ENCODE assay signal across 26 cellular contexts in the genomic region with DNA sequence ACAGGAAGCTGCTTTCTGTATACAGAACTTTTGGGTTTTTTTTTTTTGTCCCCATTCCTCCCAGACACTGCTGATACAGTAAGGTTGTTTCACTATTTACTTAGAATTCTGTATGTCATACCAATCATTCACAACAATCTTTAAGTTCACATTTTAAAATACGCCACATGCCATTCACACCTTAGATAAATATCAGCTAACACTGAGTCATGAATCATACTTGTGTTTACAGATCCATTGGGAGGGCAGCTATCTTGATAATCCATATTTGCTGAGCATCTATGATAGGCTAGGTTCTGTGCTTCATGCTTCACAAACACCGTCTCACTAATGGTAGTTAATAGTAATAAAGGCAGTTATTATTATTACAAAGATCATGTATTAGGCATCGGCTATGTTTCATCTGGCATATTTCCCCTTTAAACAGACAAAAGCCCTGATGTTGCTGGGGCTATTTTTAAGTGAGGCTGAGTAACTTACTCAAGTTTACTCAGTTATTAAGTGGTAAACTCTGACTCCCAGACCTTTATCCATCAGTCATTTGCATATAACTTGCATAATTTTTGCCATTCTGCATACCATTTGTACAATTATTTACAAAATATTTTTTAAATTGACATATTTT.
DNase-seq lines count a peak whose midpoint lies in the region; ATAC-seq, FAIRE-seq and TF ChIP-seq lines count a peak whose summit lies in the region.
"Had no signal": no experiment of that assay in that cellular context is flagged by ENCODE, and none has a peak within 500 bp of the region (broad histone marks: within the 10 kb centered on the region; RNA-seq: fewer than 3 reads in every experiment).

No MANE protein-coding gene starts in this region.

- H4K20me1 ChIP-seq in PC-9 (ENCODE audit: insufficient read depth) (no peaks in the 10 kb centered on the region), hepatocyte (ENCODE audit: insufficient read depth, poor library complexity, severe bottlenecking) (no peaks in the 10 kb centered on the region)

- no peak overlapping the region for H2AFZ ChIP-seq in PC-9
- no peak overlapping the region for H2AFZ ChIP-seq in hepatocyte

- H3K9me3 ChIP-seq in A549, result peaks cover 3% of the 10 kb centered on the region
- no peaks in the 10 kb centered on the region for H3K9me3 ChIP-seq in HEK293 (ENCODE audit: control insufficient read depth, insufficient read depth, low read depth, low read length)
- no peaks in the 10 kb centered on the region for H3K9me3 ChIP-seq in PC-9 (ENCODE audit: insufficient read depth, low read depth)
- no peaks in the 10 kb centered on the region for H3K9me3 ChIP-seq in hepatocyte (ENCODE audit: low read depth)
- H3K9me3 ChIP-seq: lower lobe of right lung, prostate gland, sigmoid colon, stomach, thyroid gland had no signal

- peak; percentile 44 to 60 for TF ChIP-seq RAD21 in A549 (conservative IDR thresholded peaks at IDR 0.05 in 1 of 2, IDR thresholded peaks at IDR 0.05 in 1 of 2)

- no peaks in the 10 kb centered on the region for H3K27me3 ChIP-seq in PC-9 (ENCODE audit: insufficient read depth, low read depth)
- H3K27me3 ChIP-seq in hepatocyte, result no peaks in the 10 kb centered on the region
- H3K27me3 ChIP-seq: sigmoid colon, stomach, thyroid gland had no signal

- peaks cover 15% of the 10 kb centered on the region for H3F3A ChIP-seq in PC-9 (ENCODE audit: insufficient read depth, low read depth)

- peak overlapping the region; percentile 60 to 71 for H3K27ac ChIP-seq in A549
- H3K27ac ChIP-seq in HEK293 (ENCODE audit: extremely low read depth, low read depth, low read length), result no peak overlapping the region
- H3K27ac ChIP-seq in PC-9, result peak overlapping the region; percentile 58
- H3K27ac ChIP-seq in hepatocyte, result peak overlapping the region; percentile 45
- H3K27ac ChIP-seq: HL-60, lower lobe of right lung, prostate gland, sigmoid colon, stomach, thyroid gland had no signal

- intact Hi-C loops in PC-9 (cut with micrococcal nuclease; ENCODE audit: unreplicated experiment), result loop anchor here (1.0 to 10.0 kb wide), 3 partner anchors 63 to 415 kb away; no protein-coding TSS in a partner anchor

- H3K9me2 ChIP-seq in PC-9 (ENCODE audit: insufficient read depth) (no peaks in the 10 kb centered on the region), hepatocyte (replicated peaks; ENCODE audit: insufficient read depth) (no peaks in the 10 kb centered on the region)

- DNase-seq in A549 (ENCODE audit: low read depth in 1 of 2, low spot score in 1 of 2) (peak; percentile 58 to 90), PC-9 (peak in 1 of 2 experiments; percentile 97), hepatocyte (ENCODE audit: low spot score) (no peak), NCI-H524 (lab: John Stamatoyannopoulos, UW) (no peak), erythroblast (lab: John Stamatoyannopoulos, UW) (no peak), NCI-H2227 (lab: John Stamatoyannopoulos, UW; ENCODE audit: unreplicated experiment) (no peak)
- DNase-seq: activated CD4-positive, alpha-beta T cell treated with anti-CD3 and anti-CD28 coated beads, Interleukin-2, amount 50 U/mL, for 4 hours; activated T-cell treated with anti-CD3 and anti-CD28 coated beads, Interleukin-2, amount 50 U/mL, for 72 hours; kidney glomerular epithelial cell; lower lobe of right lung; NCI-H1092; NCI-H2029 treated with DMSO at 0.1 percent for 48 hours; occipital lobe; sigmoid colon; stimulated activated CD4-positive, alpha-beta T cell treated with anti-CD3 and anti-CD28 coated beads, Interleukin-4, amount 100 ng/mL, for 1 hour; stomach; T-helper 17 cell; thyroid gland had no signal

- CTCF ChIA-PET in A549 (lab: Yijun Ruan, JAX) (no interaction called here), HEK293 (lab: Yijun Ruan, JAX) (no interaction called here), PC-9 (lab: Charles Lee) (interaction anchor here (0.7 kb wide), 1 partner anchor 313 kb away, joined by 6 read pairs; no protein-coding TSS in a partner anchor)

- WGBS in A549 (ENCODE audit: missing lambda C conversion rate), result 0% methylated on average over 3 of the region's 3 CpGs
- WGBS in hepatocyte (ENCODE audit: low lambda C conversion rate, missing lambda C conversion rate), result 55% methylated on average over 3 of the region's 3 CpGs

- POLR2A ChIA-PET in A549 (lab: Yijun Ruan, JAX) (interaction anchor here (0.6 to 1.2 kb wide), 5 partner anchors 64 to 271 kb away, joined by 3 to 4 read pairs (median 3); no protein-coding TSS in a partner anchor), HEK293 (lab: Yijun Ruan, JAX) (interaction anchor here (0.6 kb wide), 1 partner anchor 35 kb away, joined by 5 read pairs; no protein-coding TSS in a partner anchor), PC-9 (lab: Charles Lee; ENCODE audit: unreplicated experiment) (no interaction called here)

- TF ChIP-seq POLR2A in A549 (IDR thresholded peaks at IDR 0.05; ENCODE audit: low read length), result no peak
- no peak for TF ChIP-seq POLR2A in erythroblast (IDR thresholded peaks at IDR 0.05; ENCODE audit: low read length)

- H3K36me3 ChIP-seq in HEK293 (ENCODE audit: control insufficient read depth in 2 of 2, insufficient read depth in 1 of 2, low read length in 2 of 2), result no peaks in the 10 kb centered on the region
- no peaks in the 10 kb centered on the region for H3K36me3 ChIP-seq in PC-9 (ENCODE audit: low read depth)
- H3K36me3 ChIP-seq in hepatocyte (replicated peaks; ENCODE audit: insufficient read depth, low read depth), result no peaks in the 10 kb centered on the region
- H3K36me3 ChIP-seq: lower lobe of right lung, prostate gland, sigmoid colon, stomach, thyroid gland had no signal

- H3K4me3 ChIP-seq in A549 (no peak overlapping the region), HEK293 (ENCODE audit: low read depth, low read length) (no peak overlapping the region), PC-9 (peak overlapping the region; percentile 17; the same call in 1 of the 2 replicates), hepatocyte (no peak overlapping the region)
- H3K4me3 ChIP-seq: lower lobe of right lung, prostate gland, sigmoid colon, stomach, thyroid gland had no signal

- TF ChIP-seq EP300 in A549 (IDR thresholded peaks at IDR 0.05), result peak; percentile 87 to 89

- ATAC-seq in A549 (peak; percentile 89 to 93), GM21576 (IDR thresholded peaks at IDR 0.05; ENCODE audit: unreplicated experiment) (no peak)
- ATAC-seq: activated CD4-positive, CD25-positive, alpha-beta regulatory T cell treated with anti-CD3 and anti-CD28 coated beads, Interleukin-2, amount 50 U/mL, for 24 hours; activated T-cell treated with anti-CD3 and anti-CD28 coated beads, Interleukin-2, amount 50 U/mL, for 72 hours; natural killer cell treated with Interleukin-12 subunit alpha and Interleukin-12 subunit beta and Interleukin-15 and Interleukin-18, amount 100 ng/mL, for 72 hours; SK-N-SH treated with all-trans-retinoic acid at 6 μM for 48 hours; T-helper 17 cell had no signal

- no peaks in the 10 kb centered on the region for H3K79me2 ChIP-seq in PC-9 (ENCODE audit: low read depth)
- no peaks in the 10 kb centered on the region for H3K79me2 ChIP-seq in hepatocyte

- no peak for TF ChIP-seq CTCF in A549 (IDR thresholded peaks at IDR 0.05)
- TF ChIP-seq CTCF in HEK293 (tag by site-specific recombination; IDR thresholded peaks at IDR 0.05), result no peak
- TF ChIP-seq CTCF in PC-9 (conservative IDR thresholded peaks at IDR 0.05), result no peak
- no peak for TF ChIP-seq CTCF in hepatocyte (IDR thresholded peaks at IDR 0.05; ENCODE audit: poor library complexity)

- H3K4me1 ChIP-seq in A549 (peaks cover 51% of the 10 kb centered on the region), HEK293 (ENCODE audit: control insufficient read depth, insufficient read depth, low read length) (peaks cover 6% of the 10 kb centered on the region; the same call in 1 of the 2 replicates), PC-9 (replicated peaks; ENCODE audit: insufficient read depth) (peaks cover 52% of the 10 kb centered on the region), hepatocyte (ENCODE audit: insufficient read depth) (no peaks in the 10 kb centered on the region)
- H3K4me1 ChIP-seq: lower lobe of right lung, prostate gland, sigmoid colon, thyroid gland had no signal

- TSS peak; percentile 97 for BruUV-seq in PC-9 (replicated peaks; lab: Mats Ljungman, UMichigan)

- H3K4me2 ChIP-seq in A549, result peak overlapping the region; percentile 75
- peak overlapping the region; percentile 62 for H3K4me2 ChIP-seq in PC-9
- no peak overlapping the region for H3K4me2 ChIP-seq in hepatocyte

- FAIRE-seq in A549 (lab: Jason Lieb, UNC), result peak; percentile 97
- FAIRE-seq: frontal cortex had no signal

TF ChIP-seq in A549, 52 proteins besides CTCF, POLR2A, EP300 and RAD21 (continues in another document):
- TF ChIP-seq CEBPB (IDR thresholded peaks at IDR 0.05), result peak in 1 of 2 experiments; percentile 82; a peak in 2 of 4 replicates
- TF ChIP-seq RARB (CRISPR knock-in tag; IDR thresholded peaks at IDR 0.05), result peak; percentile 84; the same call in 1 of the 2 replicates
- no peak for TF ChIP-seq TP53 (CRISPR knock-in tag; IDR thresholded peaks at IDR 0.05)
- TF ChIP-seq ELK1 (IDR thresholded peaks at IDR 0.05; ENCODE audit: low read depth, low read length), result no peak
- no peak for TF ChIP-seq EHMT2 (IDR thresholded peaks at IDR 0.05; ENCODE audit: low read depth)
- TF ChIP-seq NR3C1 (IDR thresholded peaks at IDR 0.05), result no peak

TF ChIP-seq in HEK293, 187 proteins besides CTCF, POLR2A, EP300 and RAD21 (continues in another document):
- 0 out of 2 replicates have a peak, but pooled peaks have one; percentile 13 for TF ChIP-seq ZNF18 (tag by site-specific recombination; IDR thresholded peaks at IDR 0.05)
- TF ChIP-seq ZNF140 (tag by site-specific recombination; IDR thresholded peaks at IDR 0.05), result no peak
- TF ChIP-seq ZNF132 (tag by site-specific recombination; IDR thresholded peaks at IDR 0.05; ENCODE audit: borderline replicate concordance), result no peak
- no peak for TF ChIP-seq ZFP69B (tag by site-specific recombination; IDR thresholded peaks at IDR 0.05)
- TF ChIP-seq KLF8 (tag by site-specific recombination; IDR thresholded peaks at IDR 0.05), result no peak
- TF ChIP-seq ZNF561 (tag by site-specific recombination; IDR thresholded peaks at IDR 0.05; ENCODE audit: borderline replicate concordance), result no peak
- no peak for TF ChIP-seq KLF7 (tag by site-specific recombination; IDR thresholded peaks at IDR 0.05; ENCODE audit: borderline replicate concordance)
- peak; percentile 54; the same call in 1 of the 2 replicates for TF ChIP-seq ZNF549 (tag by site-specific recombination; IDR thresholded peaks at IDR 0.05)
- no peak for TF ChIP-seq ZNF211 (tag by site-specific recombination; IDR thresholded peaks at IDR 0.05; ENCODE audit: low read depth)

Comparison
In these comparisons a context has a peak if more than half of its experiments do, and no peak if none do; other contexts are left out.
1. DNase-seq: peak in A549 (2 of 2); none in hepatocyte (single experiment), NCI-H524 (0 of 2), erythroblast (0 of 2) and NCI-H2227 (single experiment).
2. Of the 5 proteins assayed by ChIP-seq in both HEK293 and A549: peak only in HEK293: none; only in A549: HOXA7 and PBX3; in both: none; in neither: 3.